8 cellular contexts compared by ENCODE assay signal in genomic region chr17:44350733-44351226, GRCh38. TPM values are rescaled to one million over a fixed set of nuclear protein-coding genes. Genes with fewer than 3 reads are reported as not detected.
DNase-seq lines count a peak whose midpoint lies in the region; ATAC-seq, FAIRE-seq and TF ChIP-seq lines count a peak whose summit lies in the region.

No MANE protein-coding gene starts in this region.

- H3K9me3 Mint-ChIP-seq in MCF 10A (ENCODE audit: unreplicated experiment): no peaks in the 10 kb centered on the region

- H3K27ac Mint-ChIP-seq in MCF 10A (ENCODE audit: low read depth, unreplicated experiment): no peak overlapping the region

- H3K4me1 ChIP-seq in kidney (ENCODE audit: control insufficient read depth in 1 of 2, insufficient read depth in 1 of 2, low read depth in 1 of 2, low read length in 2 of 2): peaks cover 0 to 7% of the 10 kb centered on the region in 2 donors

- H3K36me3 ChIP-seq in WERI-Rb-1: peaks cover 42% of the 10 kb centered on the region
- peaks cover 8 to 11% of the 10 kb centered on the region in 2 donors for H3K36me3 ChIP-seq in kidney (ENCODE audit: control insufficient read depth in 1 of 2, insufficient read depth in 2 of 2, low read length in 2 of 2)

- H3K4me3 Mint-ChIP-seq in MCF 10A (ENCODE audit: unreplicated experiment): no peak overlapping the region

- POLR2A ChIA-PET in MCF 10A (lab: Yijun Ruan, JAX): interaction anchor here (0.8 kb wide), 1 partner anchor 130 kb away, joined by 3 read pairs; no protein-coding TSS in a partner anchor

- no peak for FAIRE-seq in kidney (lab: Jason Lieb, UNC)

- TF ChIP-seq CTCF in WERI-Rb-1 (IDR thresholded peaks at IDR 0.05; ENCODE audit: low read depth, low read length) (peak; percentile 100), MCF 10A (IDR thresholded peaks at IDR 0.05; ENCODE audit: unreplicated experiment) (peak; percentile 80), kidney (IDR thresholded peaks at IDR 0.05; ENCODE audit: borderline replicate concordance, extremely low read depth, insufficient read depth) (peak; percentile 66)

- peaks cover 6% of the 10 kb centered on the region for H3K4me1 Mint-ChIP-seq in MCF 10A (ENCODE audit: insufficient read depth, unreplicated experiment)

- no peak overlapping the region for H3K4me3 ChIP-seq in WERI-Rb-1 (ENCODE audit: low read depth, low read length)
- H3K4me3 ChIP-seq in kidney (ENCODE audit: low read length in 2 of 2): no peak overlapping the region

- CTCF ChIA-PET in MCF 10A (lab: Yijun Ruan, JAX): interaction anchor here (0.7 to 1.9 kb wide), 11 partner anchors 9 to 331 kb away, joined by 3 to 14 read pairs (median 4); no protein-coding TSS in a partner anchor

- no TSS peak for BruUV-seq in MCF 10A (replicated peaks; lab: Mats Ljungman, UMichigan)

- no peak overlapping the region for H3K9ac ChIP-seq in kidney (ENCODE audit: low read length in 2 of 2)

- intact Hi-C loops in MCF 10A (cut with micrococcal nuclease) (no loop called here), kidney (cut with DNase I) (no loop called here)

- H3K9me3 ChIP-seq in WERI-Rb-1 (ENCODE audit: severe bottlenecking): no peaks in the 10 kb centered on the region
- no peaks in the 10 kb centered on the region for H3K9me3 ChIP-seq in kidney (ENCODE audit: control insufficient read depth in 1 of 2, low read length in 2 of 2)

- H3K27me3 Mint-ChIP-seq in MCF 10A (ENCODE audit: insufficient read depth, unreplicated experiment): no peaks in the 10 kb centered on the region

- no peak overlapping the region for H3K27ac ChIP-seq in WERI-Rb-1
- H3K27ac ChIP-seq in kidney (ENCODE audit: low read depth in 2 of 2, low read length in 2 of 2): no peak overlapping the region

- DNase-seq in GDM1 (lab: John Stamatoyannopoulos, UW) (peak; percentile 62), M059J (ENCODE audit: low read depth) (peak; percentile 42), WERI-Rb-1 (peak; percentile 88), MCF 10A (ENCODE audit: unreplicated experiment) (peak; percentile 66), kidney (peak; percentile 87), cortex of kidney (lab: John Stamatoyannopoulos, UW) (no peak)
- peak; percentile 77 for DNase-seq in stimulated activated CD4-positive, alpha-beta T cell treated with anti-CD3 and anti-CD28 coated beads, Interleukin-4, amount 100 ng/mL, for 1 hour

- ATAC-seq in GM21619 (IDR thresholded peaks at IDR 0.05; ENCODE audit: unreplicated experiment): no peak

- H3K27me3 ChIP-seq in WERI-Rb-1 (ENCODE audit: insufficient read depth, low read depth, severe bottlenecking): no peaks in the 10 kb centered on the region

- peaks cover 20% of the 10 kb centered on the region for H3K36me3 Mint-ChIP-seq in MCF 10A (ENCODE audit: insufficient read depth, unreplicated experiment)

RNA-seq across cellular contexts. Expression of gene GRN, which starts 5.7 kb away (rescaled TPM):
- 284 and 317 TPM in 2 replicates for total RNA-seq in M059J (2014; rRNA removed; shearing (Covaris generic))
- 143 and 144 TPM in 2 replicates for total RNA-seq in MCF 10A (2022)
- total RNA-seq in kidney: 353 TPM
- 235 TPM for polyA plus RNA-seq in kidney (ENCODE audit: insufficient read depth, low read depth, low replicate concordance)

RNA-seq across cellular contexts. Expression of gene FAM171A2, which starts 12.9 kb away (rescaled TPM):
- total RNA-seq in M059J (2014; rRNA removed; shearing (Covaris generic)): 1.4 and 5.2 TPM in 2 replicates
- 0.30 TPM in 1 of 2 replicates, not detected in the other for total RNA-seq in MCF 10A (2022)
- 0.94 TPM for total RNA-seq in kidney
- polyA plus RNA-seq in kidney (ENCODE audit: insufficient read depth, low read depth, low replicate concordance): 1.6 TPM

RNA-seq across cellular contexts. Expression of gene SLC25A39, which starts 26.2 kb away (rescaled TPM):
- total RNA-seq in M059J (2014; rRNA removed; shearing (Covaris generic)): 111 and 138 TPM in 2 replicates
- total RNA-seq in MCF 10A (2022) (157 and 169 TPM in 2 replicates), kidney (107 TPM)
- 389 TPM for polyA plus RNA-seq in kidney (ENCODE audit: insufficient read depth, low read depth, low replicate concordance)

RNA-seq across cellular contexts. Expression of gene ITGA2B, which starts 38.7 kb away (rescaled TPM):
- 0.07 and 0.25 TPM in 2 replicates for total RNA-seq in M059J (2014; rRNA removed; shearing (Covaris generic))
- total RNA-seq in MCF 10A (2022) (0.12 and 0.52 TPM in 2 replicates), kidney (1.7 TPM)
- polyA plus RNA-seq in kidney (ENCODE audit: insufficient read depth, low read depth, low replicate concordance): 0.67 TPM

RNA-seq across cellular contexts. Expression of gene RUNDC3A, which starts 42.4 kb away (rescaled TPM):
- total RNA-seq in M059J (2014; rRNA removed; shearing (Covaris generic)): 0.12 TPM in 1 of 2 replicates, not detected in the other
- total RNA-seq in MCF 10A (2022): 0.28 and 1.0 TPM in 2 replicates
- 2.2 TPM for total RNA-seq in kidney
- polyA plus RNA-seq in kidney (ENCODE audit: insufficient read depth, low read depth, low replicate concordance): 6.4 TPM
